8 cellular contexts compared by ENCODE assay signal in the genomic region with DNA sequence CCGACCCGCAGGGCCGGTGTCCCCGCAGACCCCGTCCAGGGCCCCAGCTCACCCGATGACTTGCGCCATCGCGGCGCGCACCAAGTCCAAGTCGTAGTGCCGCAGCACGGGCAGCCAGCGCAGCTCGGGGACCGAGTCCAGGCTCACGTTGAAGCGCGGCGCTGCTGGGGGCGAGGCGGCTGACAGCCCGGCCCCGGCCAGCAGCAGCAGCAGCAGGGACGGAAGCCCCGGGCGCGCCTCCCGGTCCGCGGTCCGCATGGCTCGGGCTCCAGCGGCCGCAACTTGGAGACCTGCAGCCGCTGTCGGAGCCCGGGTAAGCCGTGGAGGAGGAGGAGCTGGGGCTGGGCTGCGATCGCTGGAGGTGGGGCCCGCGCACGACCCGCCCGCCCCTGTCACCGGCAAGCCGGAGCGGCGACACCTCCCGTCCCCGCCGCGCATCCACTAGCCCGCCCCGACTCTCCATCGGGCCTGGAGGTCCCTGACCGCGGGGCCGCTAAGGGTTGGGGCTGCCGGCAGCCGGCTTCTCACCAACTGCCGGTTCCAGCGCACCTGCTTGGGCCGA. TPM values are rescaled to one million over a fixed set of nuclear protein-coding genes. Genes with fewer than 3 reads are reported as not detected.
A peak's percentile ranks its signal among the peaks of the same experiment; 100 is the strongest.
DNase-seq lines count a peak whose midpoint lies in the region; ATAC-seq and TF ChIP-seq lines count a peak whose summit lies in the region.

A gene (minus strand): TSS at position 322 of the 562 bp plus-strand sequence. CDS start 64 bp downstream, at position 258.

- H3K27me3 ChIP-seq in suprapubic skin, result no peaks in the 10 kb centered on the region

- DNase-seq in D341Med (ENCODE audit: low spot score) (peak; percentile 85), HS-27A (ENCODE audit: low read depth) (peak; percentile 12), SHP77 (lab: John Stamatoyannopoulos, UW) (peak; percentile 63 to 80), foreskin melanocyte (peak; percentile 14), nucleus accumbens (lab: John Stamatoyannopoulos, UW) (peak in 54 of 56 donors; percentile 8 to 82 (median 52)), suprapubic skin (ENCODE audit: low spot score in 2 of 2) (peak; percentile 92 to 93)
- DNase-seq in activated gamma-delta T cell treated with anti-CD3 and anti-CD28 coated beads, Interleukin-2, amount 50 U/mL, for 16 hours (ENCODE audit: low read depth), result peak; percentile 58

- no peak for TF ChIP-seq POLR2A in suprapubic skin (IDR thresholded peaks at IDR 0.05)

- no peak for TF ChIP-seq EP300 in suprapubic skin (IDR thresholded peaks at IDR 0.05)

- peak; percentile 65 for ATAC-seq in GM19467 (IDR thresholded peaks at IDR 0.05; ENCODE audit: unreplicated experiment)

- no peaks in the 10 kb centered on the region for H3K9me3 ChIP-seq in suprapubic skin

- H3K4me3 ChIP-seq in suprapubic skin, result peak within 1 kb of the TSS; percentile 93

- H3K4me1 ChIP-seq in suprapubic skin, result peaks cover 9% of the 10 kb centered on the region

- H3K27ac ChIP-seq in suprapubic skin, result peak within 1 kb of the TSS; percentile 85

- TF ChIP-seq CTCF in suprapubic skin (IDR thresholded peaks at IDR 0.05), result no peak

- WGBS in suprapubic skin, result 1% methylated on average over 53 of the region's 66 CpGs

- no peaks in the 10 kb centered on the region for H3K36me3 ChIP-seq in suprapubic skin

RNA-seq across cellular contexts. Expression of the gene that starts here (rescaled TPM):
- total RNA-seq in suprapubic skin, result 10 to 100 TPM; 26.9 to 68.6 (median 47.0) TPM

Comparison
In these comparisons a context has a peak if more than half of its experiments do, and no peak if none do; other contexts are left out.
1. Peak in every context shown above with its lines: DNase-seq, ATAC-seq, H3K4me3 ChIP-seq and H3K27ac ChIP-seq.
2. DNase-seq: peak in every context shown above with its lines; median percentile 92 in suprapubic skin; 85 in D341Med; 72 in SHP77; 58 in activated gamma-delta T cell treated with anti-CD3 and anti-CD28 coated beads, Interleukin-2, amount 50 U/mL, for 16 hours; 52 in nucleus accumbens; 14 in foreskin melanocyte; 12 in HS-27A.